ENCODE assay signal across 9 cellular contexts in genomic region chr2:222912117-222912516, GRCh38. TPM values are rescaled to one million over a fixed set of nuclear protein-coding genes. Genes with fewer than 3 reads are reported as not detected.
DNase-seq lines count a peak whose midpoint lies in the region; ATAC-seq and TF ChIP-seq lines count a peak whose summit lies in the region.
"Had no signal": no experiment of that assay in that cellular context is flagged by ENCODE, and none has a peak within 500 bp of the region (broad histone marks: within the 10 kb centered on the region; RNA-seq: fewer than 3 reads in every experiment).

No MANE protein-coding gene starts in this region.

- H3K4me1 ChIP-seq in prostate gland (replicated peaks): peaks cover 4% of the 10 kb centered on the region

- no peaks in the 10 kb centered on the region for H3K9me3 ChIP-seq in prostate gland

- intact Hi-C loops in prostate gland (cut with DNase I): no loop called here

- no peak overlapping the region for H3K27ac ChIP-seq in prostate gland
- H3K27ac ChIP-seq: epithelial cell of prostate had no signal

- DNase-seq in Kasumi-1 (lab: John Stamatoyannopoulos, UW): peak; percentile 81
- peak; percentile 46 to 75 for DNase-seq in erythroblast (lab: John Stamatoyannopoulos, UW)
- DNase-seq in superior temporal gyrus (ENCODE audit: extremely low spot score): peak; percentile 64
- DNase-seq in prostate gland (ENCODE audit: low spot score): no peak
- DNase-seq in T-helper 9 cell: no peak
- no peak for DNase-seq in activated CD4-positive, alpha-beta T cell treated with anti-CD3 and anti-CD28 coated beads for 1 hour

- ATAC-seq in GM18505 (IDR thresholded peaks at IDR 0.05; ENCODE audit: unreplicated experiment) (peak; percentile 95), GM21786 (IDR thresholded peaks at IDR 0.05; ENCODE audit: unreplicated experiment) (peak; percentile 98)

- peak; percentile 55 for TF ChIP-seq POLR2A in GM18505 (IDR thresholded peaks at IDR 0.05; ENCODE audit: borderline replicate concordance, extremely low read depth, insufficient read depth, insufficient read length)
- no peak for TF ChIP-seq POLR2A in erythroblast (IDR thresholded peaks at IDR 0.05; ENCODE audit: low read length)
- no peak for TF ChIP-seq POLR2A in prostate gland (IDR thresholded peaks at IDR 0.05)

- no peak for TF ChIP-seq CTCF in prostate gland (IDR thresholded peaks at IDR 0.05)

- no peak overlapping the region for H3K4me3 ChIP-seq in prostate gland

- no peaks in the 10 kb centered on the region for H3K27me3 ChIP-seq in prostate gland (replicated peaks; ENCODE audit: insufficient read depth)

- no peaks in the 10 kb centered on the region for H3K36me3 ChIP-seq in prostate gland

- WGBS in prostate gland: 61% methylated on average over 2 of the region's 2 CpGs

RNA-seq across cellular contexts. Expression of gene ACSL3, which starts 51.3 kb away (rescaled TPM):
- total RNA-seq in prostate gland: 100 to 1,000 TPM in 1 of 2 donors, 10 to 100 TPM in 1; 77.1 to 124 TPM

Comparison
In these comparisons a context has a peak if more than half of its experiments do, and no peak if none do; other contexts are left out.
1. DNase-seq: peak in Kasumi-1 (2 of 2), erythroblast (2 of 2) and superior temporal gyrus (single experiment); none in prostate gland (single experiment), T-helper 9 cell (single experiment) and activated CD4-positive, alpha-beta T cell treated with anti-CD3 and anti-CD28 coated beads for 1 hour (single experiment).